Comparison of ENCODE assay signal across 15 cellular contexts in the genomic region with DNA sequence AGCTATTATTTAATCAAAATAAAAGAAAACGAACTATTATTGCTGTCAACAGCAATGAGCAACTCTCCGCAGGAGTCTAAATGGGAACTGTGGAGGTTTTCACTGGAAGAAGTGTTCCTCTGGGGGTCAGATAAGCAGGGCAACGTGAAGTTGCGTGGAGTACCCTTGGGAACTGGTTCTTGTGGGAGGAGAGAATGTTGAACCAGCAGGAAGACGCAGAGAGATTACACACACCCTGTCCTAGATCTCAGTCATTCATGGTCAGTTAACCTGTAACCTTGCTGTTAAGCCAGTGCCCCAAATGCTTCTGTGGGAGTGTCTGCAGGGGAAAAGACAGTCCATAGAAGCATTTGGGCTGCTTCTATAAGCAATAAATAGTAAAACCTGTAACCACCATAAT.
DNase-seq lines count a peak whose midpoint lies in the region; ATAC-seq and TF ChIP-seq lines count a peak whose summit lies in the region.
"Had no signal": no experiment of that assay in that cellular context is flagged by ENCODE, and none has a peak within 500 bp of the region (broad histone marks: within the 10 kb centered on the region; RNA-seq: fewer than 3 reads in every experiment).

No MANE protein-coding gene starts in this region.

- no peak overlapping the region for H3K4me3 ChIP-seq in BLaER1 treated with 17β-estradiol and CSF1 and Interleukin-3, amounts not matched to agents 10 nM and 100 nM
- H3K4me3 ChIP-seq in adipocyte (ENCODE audit: low read length) (peak overlapping the region; percentile 13), fibroblast of pulmonary artery (replicated peaks; ENCODE audit: low read depth, low read length) (no peak overlapping the region)
- H3K4me3 ChIP-seq: left ventricle myocardium inferior had no signal

- H3K4me1 ChIP-seq in BLaER1 treated with 17β-estradiol and CSF1 and Interleukin-3, amounts not matched to agents 10 nM and 100 nM = peaks cover 7 to 21% (median 14%) of the 10 kb centered on the region in 10 experiments; a peak in 17 of 20 replicates
- H3K4me1 ChIP-seq in adipocyte (ENCODE audit: control insufficient read depth, insufficient read depth, low read length) = peaks cover 17% of the 10 kb centered on the region

- H3K4me3 Mint-ChIP-seq in nephron progenitor cell = peak overlapping the region; percentile 43
- H3K4me3 Mint-ChIP-seq: activated CD4-positive, alpha-beta T cell treated with anti-CD3 and anti-CD28 coated beads, Interleukin-2, amount 10 ng/mL, durations not matched to agents 7 days and 5 days; activated T-helper 17 cell treated with anti-CD3 and anti-CD28 coated beads, Interleukin-2, amount 50 U/mL, for 72 hours; B cell had no signal

- peaks cover 12% of the 10 kb centered on the region for H3K9me3 Mint-ChIP-seq in nephron progenitor cell
- H3K9me3 Mint-ChIP-seq: activated T-helper 17 cell treated with anti-CD3 and anti-CD28 coated beads, Interleukin-2, amount 50 U/mL, for 72 hours had no signal

- H3K27me3 Mint-ChIP-seq in nephron progenitor cell (ENCODE audit: low read depth, poor library complexity) = no peaks in the 10 kb centered on the region
- H3K27me3 Mint-ChIP-seq: activated T-helper 17 cell treated with anti-CD3 and anti-CD28 coated beads, Interleukin-2, amount 50 U/mL, for 72 hours had no signal

- no peak overlapping the region for H3K27ac ChIP-seq in BLaER1 treated with 17β-estradiol and CSF1 and Interleukin-3, amounts not matched to agents 10 nM and 100 nM
- H3K27ac ChIP-seq: KMS-11, left ventricle myocardium inferior had no signal

- no peak overlapping the region for H3K9ac ChIP-seq in BLaER1 treated with 17β-estradiol and CSF1 and Interleukin-3, amounts not matched to agents 10 nM and 100 nM
- H3K9ac ChIP-seq in adipocyte (ENCODE audit: low read length) = peak overlapping the region; percentile 18
- H3K9ac ChIP-seq: KMS-11 had no signal

- H3K27ac Mint-ChIP-seq in nephron progenitor cell = peak overlapping the region; percentile 74
- H3K27ac Mint-ChIP-seq: activated CD4-positive, alpha-beta T cell treated with anti-CD3 and anti-CD28 coated beads, Interleukin-2, amount 10 ng/mL, durations not matched to agents 7 days and 5 days; activated T-helper 17 cell treated with anti-CD3 and anti-CD28 coated beads, Interleukin-2, amount 50 U/mL, for 72 hours; B cell had no signal

- peaks cover 6% of the 10 kb centered on the region for H3K36me3 Mint-ChIP-seq in nephron progenitor cell (ENCODE audit: low read depth)

- no peaks in the 10 kb centered on the region for H3K36me3 ChIP-seq in BLaER1 treated with 17β-estradiol and CSF1 and Interleukin-3, amounts not matched to agents 10 nM and 100 nM
- H3K36me3 ChIP-seq in adipocyte (ENCODE audit: control insufficient read depth, insufficient read depth, low read length, severe bottlenecking) = no peaks in the 10 kb centered on the region
- H3K36me3 ChIP-seq: left ventricle myocardium inferior had no signal

- no peak for TF ChIP-seq CTCF in fibroblast of pulmonary artery (IDR thresholded peaks at IDR 0.05; ENCODE audit: low read length, missing control alignments)
- TF ChIP-seq CTCF in nephron progenitor cell (IDR thresholded peaks at IDR 0.05) = no peak

- H3K4me1 Mint-ChIP-seq in nephron progenitor cell = peaks cover 40% of the 10 kb centered on the region
- H3K4me1 Mint-ChIP-seq: activated T-helper 17 cell treated with anti-CD3 and anti-CD28 coated beads, Interleukin-2, amount 50 U/mL, for 72 hours had no signal

- H4K20me1 ChIP-seq in BLaER1 treated with 17β-estradiol and CSF1 and Interleukin-3, amounts not matched to agents 10 nM and 100 nM = no peaks in the 10 kb centered on the region

- H3K4me2 ChIP-seq in BLaER1 treated with 17β-estradiol and CSF1 and Interleukin-3, amounts not matched to agents 10 nM and 100 nM = peak overlapping the region in 8 of 11 experiments; percentile 9 to 45 (median 17); a peak in 11 of 22 replicates
- H3K4me2 ChIP-seq: KMS-11 had no signal

- H3K27me3 ChIP-seq in BLaER1 treated with 17β-estradiol and CSF1 and Interleukin-3, amounts not matched to agents 10 nM and 100 nM = no peaks in the 10 kb centered on the region
- no peaks in the 10 kb centered on the region for H3K27me3 ChIP-seq in adipocyte (replicated peaks; ENCODE audit: control insufficient read depth, insufficient read depth, low read length)

- no peak for DNase-seq in adipocyte (ENCODE audit: low read depth)
- peak; percentile 64 for DNase-seq in fibroblast of pulmonary artery (ENCODE audit: low read depth)
- DNase-seq in nephron progenitor cell = no peak
- DNase-seq in NCI-H1417 treated with DMSO at 0.1 percent for 48 hours (lab: John Stamatoyannopoulos, UW) = no peak
- DNase-seq in SIG-M5 treated with dmso at 0.1 percent for 504 hours (lab: John Stamatoyannopoulos, UW; ENCODE audit: unreplicated experiment) = no peak
- DNase-seq: activated CD4-positive, alpha-beta T cell treated with anti-CD3 and anti-CD28 coated beads, Interleukin-2, amount 10 ng/mL, durations not matched to agents 7 days and 5 days; left ventricle myocardium inferior; NCI-H2171; stimulated activated CD4-positive, alpha-beta T cell treated with anti-CD3 and anti-CD28 coated beads, Interleukin-1b, Interleukin-23, amount 100 ng/mL, for 48 hours had no signal

- peaks cover 0 to 8% (median 0%) of the 10 kb centered on the region in 11 experiments; a peak in 5 of 22 replicates for H3K9me3 ChIP-seq in BLaER1 treated with 17β-estradiol and CSF1 and Interleukin-3, amounts not matched to agents 10 nM and 100 nM (replicated peaks in 1 of 11)
- peaks cover 5% of the 10 kb centered on the region for H3K9me3 ChIP-seq in adipocyte (ENCODE audit: control insufficient read depth, low read length)

- ATAC-seq in HG02852 (IDR thresholded peaks at IDR 0.05; ENCODE audit: unreplicated experiment) (no peak), GM19395 (IDR thresholded peaks at IDR 0.05; ENCODE audit: unreplicated experiment) (no peak)
